ENCODE assay signal across 2 cellular contexts in genomic region chr19:17602217-17602616, GRCh38.
TF ChIP-seq lines count a peak whose summit lies in the region.

No MANE protein-coding gene starts in this region.

TF ChIP-seq in IMR-90, 13 proteins besides CTCF, POLR2A, EP300 and RAD21:
- TF ChIP-seq ELK1 (IDR thresholded peaks at IDR 0.05; ENCODE audit: borderline replicate concordance, low read depth, low read length): no peak
- no peak for TF ChIP-seq MAFK (IDR thresholded peaks at IDR 0.05; ENCODE audit: low read depth, low read length)
- no peak for TF ChIP-seq RCOR1 (IDR thresholded peaks at IDR 0.05; ENCODE audit: insufficient replicate concordance, low read length)
- TF ChIP-seq CEBPB (IDR thresholded peaks at IDR 0.05; ENCODE audit: low read depth, low read length): no peak
- TF ChIP-seq CHD1 (IDR thresholded peaks at IDR 0.05; ENCODE audit: low read depth, low read length): no peak
- TF ChIP-seq NFE2L2 (IDR thresholded peaks at IDR 0.05; ENCODE audit: low read depth, low read length): no peak
- TF ChIP-seq BHLHE40 (IDR thresholded peaks at IDR 0.05; ENCODE audit: low read depth, low read length): no peak
- no peak for TF ChIP-seq SMC3 (IDR thresholded peaks at IDR 0.05; ENCODE audit: low read depth, low read length)
- no peak for TF ChIP-seq RFX5 (IDR thresholded peaks at IDR 0.05; ENCODE audit: low read depth, low read length)
- no peak for TF ChIP-seq USF2 (IDR thresholded peaks at IDR 0.05; ENCODE audit: low read depth, low read length)
- no peak for TF ChIP-seq MXI1 (IDR thresholded peaks at IDR 0.05; ENCODE audit: borderline replicate concordance, low read depth, low read length)
- TF ChIP-seq FOS (IDR thresholded peaks at IDR 0.05; ENCODE audit: low read depth, low read length): no peak
- TF ChIP-seq MAZ (IDR thresholded peaks at IDR 0.05; ENCODE audit: borderline replicate concordance, low read depth, low read length): no peak

TF ChIP-seq in K562, 482 proteins besides CTCF, POLR2A, EP300 and RAD21:
- no peak for TF ChIP-seq ETV6 (IDR thresholded peaks at IDR 0.05; ENCODE audit: borderline replicate concordance in 1 of 2, low read depth in 2 of 2, low read length in 1 of 2)
- no peak for TF ChIP-seq ETV6 (CRISPR knock-in tag; IDR thresholded peaks at IDR 0.05; ENCODE audit: borderline replicate concordance)
- TF ChIP-seq NCOA4 (IDR thresholded peaks at IDR 0.05; ENCODE audit: partially characterized antibody): no peak
- peak; percentile 53 for TF ChIP-seq PKNOX1 (IDR thresholded peaks at IDR 0.05)
- 0 out of 2 replicates have a peak, but pooled peaks have one; percentile 17 for TF ChIP-seq BCOR (IDR thresholded peaks at IDR 0.05)
- no peak for TF ChIP-seq SLC30A9 (CRISPR knock-in tag; IDR thresholded peaks at IDR 0.05)
- no peak for TF ChIP-seq SAFB (IDR thresholded peaks at IDR 0.05; ENCODE audit: borderline replicate concordance, low read depth, low read length)
